1 cellular context compared by ENCODE assay signal in the genomic region with DNA sequence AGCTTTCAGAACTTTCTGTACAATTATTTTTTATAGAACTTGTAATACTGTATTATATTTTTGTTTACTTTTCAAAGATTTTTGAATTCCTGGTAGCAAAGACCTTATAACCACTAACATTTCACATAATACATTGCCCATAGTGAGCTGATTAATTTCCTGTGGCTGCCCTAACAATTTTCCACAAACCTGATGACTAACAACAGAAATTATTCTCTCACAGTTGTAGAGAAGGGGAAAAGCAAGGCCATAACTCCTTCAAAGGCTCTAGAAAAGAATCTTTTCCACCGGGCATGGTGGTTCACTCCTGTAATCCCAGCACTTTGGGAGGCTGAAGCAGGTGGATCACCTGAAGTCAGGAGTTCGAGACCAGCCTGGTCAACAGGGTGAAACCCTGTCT.
TF ChIP-seq lines count a peak whose summit lies in the region.

No MANE protein-coding gene starts in this region.

TF ChIP-seq in HepG2, 621 proteins besides CTCF, POLR2A, EP300 and RAD21 (continued from another document):
- TF ChIP-seq, protein P1, sequence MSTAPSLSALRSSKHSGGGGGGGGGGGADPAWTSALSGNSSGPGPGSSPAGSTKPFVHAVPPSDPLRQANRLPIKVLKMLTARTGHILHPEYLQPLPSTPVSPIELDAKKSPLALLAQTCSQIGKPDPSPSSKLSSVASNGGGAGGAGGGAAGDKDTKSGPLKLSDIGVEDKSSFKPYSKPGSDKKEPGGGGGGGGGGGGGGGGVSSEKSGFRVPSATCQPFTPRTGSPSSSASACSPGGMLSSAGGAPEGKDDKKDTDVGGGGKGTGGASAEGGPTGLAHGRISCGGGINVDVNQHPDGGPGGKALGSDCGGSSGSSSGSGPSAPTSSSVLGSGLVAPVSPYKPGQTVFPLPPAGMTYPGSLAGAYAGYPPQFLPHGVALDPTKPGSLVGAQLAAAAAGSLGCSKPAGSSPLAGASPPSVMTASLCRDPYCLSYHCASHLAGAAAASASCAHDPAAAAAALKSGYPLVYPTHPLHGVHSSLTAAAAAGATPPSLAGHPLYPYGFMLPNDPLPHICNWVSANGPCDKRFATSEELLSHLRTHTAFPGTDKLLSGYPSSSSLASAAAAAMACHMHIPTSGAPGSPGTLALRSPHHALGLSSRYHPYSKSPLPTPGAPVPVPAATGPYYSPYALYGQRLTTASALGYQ (CRISPR knock-in tag; IDR thresholded peaks at IDR 0.05): no peak
TF ChIP-seq in HepG2: peak in this region for 0.
